In genomic region chr3:9248232-9249191, GRCh38 we compare ENCODE assay signal across 8 cellular contexts. TPM values are rescaled to one million over a fixed set of nuclear protein-coding genes. Genes with fewer than 3 reads are reported as not detected.
DNase-seq lines count a peak whose midpoint lies in the region; ATAC-seq and TF ChIP-seq lines count a peak whose summit lies in the region.

No MANE protein-coding gene starts in this region.

- no peak for DNase-seq in DND-41
- DNase-seq in NB4 (ENCODE audit: low read depth) = no peak
- no peak for DNase-seq in astrocyte of the spinal cord (ENCODE audit: low read depth, low spot score)
- DNase-seq in medulla oblongata (ENCODE audit: extremely low spot score) = peak; percentile 55
- no peak for DNase-seq in tibial nerve (ENCODE audit: low spot score in 2 of 2)
- no peak for DNase-seq in ACHN
- DNase-seq in HUDEP-2 (lab: John Stamatoyannopoulos, UW; ENCODE audit: unreplicated experiment in 76 of 76) = no peak
- DNase-seq in LoVo (ENCODE audit: low spot score) = no peak

- TF ChIP-seq CTCF in DND-41 (IDR thresholded peaks at IDR 0.05; ENCODE audit: borderline replicate concordance, extremely low read depth, low read length, poor library complexity, severe bottlenecking) = no peak
- no peak for TF ChIP-seq CTCF in NB4 (IDR thresholded peaks at IDR 0.05; ENCODE audit: low read depth, low read length)
- no peak for TF ChIP-seq CTCF in astrocyte of the spinal cord (IDR thresholded peaks at IDR 0.05; ENCODE audit: low read depth, low read length)
- no peak for TF ChIP-seq CTCF in tibial nerve (IDR thresholded peaks at IDR 0.05)

- H3K36me3 ChIP-seq in DND-41 (ENCODE audit: insufficient read depth, low read length) = no peaks in the 10 kb centered on the region
- H3K36me3 ChIP-seq in tibial nerve = no peaks in the 10 kb centered on the region

- peak overlapping the region; percentile 76 for H2AFZ ChIP-seq in DND-41 (ENCODE audit: low read depth, low read length)

- no peaks in the 10 kb centered on the region for H4K20me1 ChIP-seq in DND-41 (ENCODE audit: insufficient read depth, low read length)

- TF ChIP-seq POLR2A in NB4 (IDR thresholded peaks at IDR 0.05; ENCODE audit: extremely low read depth, insufficient read length) = no peak
- TF ChIP-seq POLR2A in tibial nerve (IDR thresholded peaks at IDR 0.05) = no peak

- H3K4me2 ChIP-seq in DND-41 (ENCODE audit: insufficient read depth, low read length) = peak overlapping the region; percentile 80

- H3K27ac ChIP-seq in DND-41 (ENCODE audit: low read length) = no peak overlapping the region
- H3K27ac ChIP-seq in tibial nerve = peak overlapping the region in 2 of 4 donors; percentile 53 to 79

- no peak for ATAC-seq in DND-41 (ENCODE audit: insufficient read depth, low read depth)

- no peaks in the 10 kb centered on the region for H3K79me2 ChIP-seq in DND-41 (ENCODE audit: insufficient read depth, low read length)

- H3K9me3 ChIP-seq in DND-41 (ENCODE audit: insufficient read depth, low read length, severe bottlenecking) (no peaks in the 10 kb centered on the region), tibial nerve (no peaks in the 10 kb centered on the region)

- H3K27me3 ChIP-seq in DND-41 (ENCODE audit: insufficient read depth, low read length, poor library complexity) (peaks cover 28% of the 10 kb centered on the region), tibial nerve (no peaks in the 10 kb centered on the region)

- WGBS in tibial nerve, 2 donors = 18 to 19% methylated on average over 19 of the region's 19 CpGs

- H3K4me1 ChIP-seq in DND-41 (ENCODE audit: insufficient read depth, low read length) = peaks cover 20% of the 10 kb centered on the region
- peaks cover 0 to 30% (median 11%) of the 10 kb centered on the region in 4 donors for H3K4me1 ChIP-seq in tibial nerve

- in situ Hi-C loops in astrocyte of the spinal cord (cut with HindIII; ENCODE audit: low sequenced_read_pairs) = no loop called here
- in situ Hi-C loops in ACHN (cut with HindIII; ENCODE audit: low pct_ligation_motif_present, low pct_unique_long_range_greater_than_20kb, low sequenced_read_pairs) = no loop called here

- H3K4me3 ChIP-seq in DND-41 (ENCODE audit: low read depth in 1 of 2, low read length in 2 of 2) = peak overlapping the region in 1 of 2 experiments; percentile 56; a peak in 2 of 4 replicates
- H3K4me3 ChIP-seq in NB4 (ENCODE audit: low read depth, low read length) = peak overlapping the region; percentile 69
- H3K4me3 ChIP-seq in astrocyte of the spinal cord (ENCODE audit: low read depth, low read length) = peak overlapping the region; percentile 43
- H3K4me3 ChIP-seq in tibial nerve = peak overlapping the region; percentile 35 to 64 (median 56)

- no peak for TF ChIP-seq EP300 in tibial nerve (IDR thresholded peaks at IDR 0.05)

- peak overlapping the region; percentile 34; the same call in 1 of the 2 replicates for H3K9ac ChIP-seq in DND-41 (ENCODE audit: low read depth, low read length)

RNA-seq across cellular contexts. Expression of gene SRGAP3, which starts 0.9 kb away (rescaled TPM):
- total RNA-seq in tibial nerve = 10 to 100 TPM; 11.7 to 18.0 (median 15.1) TPM
